Comparison of ENCODE assay signal across 22 cellular contexts in genomic region chr17:15952048-15952532, GRCh38. TPM values are rescaled to one million over a fixed set of nuclear protein-coding genes. Genes with fewer than 3 reads are reported as not detected.
DNase-seq lines count a peak whose midpoint lies in the region; ATAC-seq, FAIRE-seq and TF ChIP-seq lines count a peak whose summit lies in the region.
"Had no signal": no experiment of that assay in that cellular context is flagged by ENCODE, and none has a peak within 500 bp of the region (broad histone marks: within the 10 kb centered on the region; RNA-seq: fewer than 3 reads in every experiment).

No MANE protein-coding gene starts in this region.

- H3K4me3 ChIP-seq in HCT116 (replicated peaks in 1 of 2; ENCODE audit: low read depth in 1 of 2, low read length in 2 of 2) (no peak overlapping the region), K562 (no peak overlapping the region), sigmoid colon (no peak overlapping the region)
- H3K4me3 ChIP-seq: GM12878, GM23248, Peyer's patch, SJCRH30 had no signal

- no peak overlapping the region for H3K4me3 Mint-ChIP-seq in activated CD4-positive, alpha-beta T cell treated with anti-CD3 and anti-CD28 coated beads, Interleukin-2, amount 10 ng/mL, durations not matched to agents 24 days and 14 days
- H3K4me3 Mint-ChIP-seq: H9 had no signal

- DNase-seq in HCT116 (ENCODE audit: low read depth, low spot score): no peak
- peak; percentile 11 for DNase-seq in OCI-M1 (lab: John Stamatoyannopoulos, UW)
- DNase-seq in K562 (ENCODE audit: extremely low read depth in 1 of 4, low spot score in 3 of 4): no peak
- peak; percentile 10 for DNase-seq in sigmoid colon
- no peak for DNase-seq in caudate nucleus (lab: John Stamatoyannopoulos, UW)
- no peak for DNase-seq in activated CD4-positive, alpha-beta T cell treated with anti-CD3 and anti-CD28 coated beads, Interleukin-2, amount 10 ng/mL, durations not matched to agents 24 days and 14 days
- DNase-seq: BE2C, DMS79 treated with DMSO at 0.1 percent for 48 hours, GM23248, H9, Karpas-422, NCI-H1048, NCI-H1436, NCI-H187 treated with DMSO at 0.1 percent for 48 hours, NCI-H2107, NCI-H69, Peyer's patch, T-helper 1 cell had no signal

- BruUV-seq in HCT116 (replicated peaks; lab: Mats Ljungman, UMichigan) (no TSS peak), K562 (replicated peaks; lab: Mats Ljungman, UMichigan) (no TSS peak)

- H3K79me2 ChIP-seq in HCT116 (ENCODE audit: insufficient read depth, low read length): peaks cover 99% of the 10 kb centered on the region
- H3K79me2 ChIP-seq in K562 (ENCODE audit: control insufficient read depth, insufficient read depth, low read length): peaks cover 40% of the 10 kb centered on the region

- TF ChIP-seq RAD21 in HCT116 (IDR thresholded peaks at IDR 0.05; ENCODE audit: low read depth) (no peak), K562 (CRISPR knock-in tag; conservative IDR thresholded peaks at IDR 0.05 in 1 of 2, IDR thresholded peaks at IDR 0.05 in 1 of 2) (no peak)

- peak overlapping the region; percentile 79 for H3K9ac ChIP-seq in HCT116 (ENCODE audit: low read length)
- H3K9ac ChIP-seq in K562 (ENCODE audit: insufficient read depth in 1 of 2, low read depth in 2 of 2, low read length in 2 of 2): no peak overlapping the region; a peak in 1 of 4 replicates
- H3K9ac ChIP-seq: GM23248 had no signal

- ATAC-seq in HCT116 (no peak), K562 (peak; percentile 65), HG03175 (IDR thresholded peaks at IDR 0.05; ENCODE audit: unreplicated experiment) (no peak)

- H3K27me3 Mint-ChIP-seq in activated CD4-positive, alpha-beta T cell treated with anti-CD3 and anti-CD28 coated beads, Interleukin-2, amount 10 ng/mL, durations not matched to agents 24 days and 14 days: peaks cover 38% of the 10 kb centered on the region

- H3K9me1 ChIP-seq in K562 (ENCODE audit: control insufficient read depth, insufficient read depth, low read length): no peaks in the 10 kb centered on the region

- RAD21 ChIA-PET in HCT116 (lab: Charles Lee; ENCODE audit: low non-redundant PET in 1 of 2, low total read pairs in 2 of 2, uncharacterized antibody in 2 of 2, unreplicated experiment in 2 of 2): interaction anchor here in 1 of 2 experiments (0.5 to 0.6 kb wide), 2 partner anchors 12 to 47 kb away, joined by 3 to 5 read pairs; no protein-coding TSS in a partner anchor

- peaks cover 0 to 12% of the 10 kb centered on the region in 2 experiments; a peak in 1 of 4 replicates for H3K36me3 ChIP-seq in HCT116 (ENCODE audit: control insufficient read depth in 1 of 2, insufficient read depth in 2 of 2, low read length in 2 of 2)
- H3K36me3 ChIP-seq in K562 (ENCODE audit: control insufficient read depth, insufficient read depth, low read length): peaks cover 7% of the 10 kb centered on the region; the same call in 2 of the 3 replicates
- H3K36me3 ChIP-seq in sigmoid colon: no peaks in the 10 kb centered on the region
- H3K36me3 ChIP-seq: BE2C, Peyer's patch, SJCRH30 had no signal

- intact Hi-C loops in HCT116 (cut with micrococcal nuclease): no loop called here
- intact Hi-C loops in K562 (cut with micrococcal nuclease): no loop called here
- intact Hi-C loops in sigmoid colon (cut with DNase I): no loop called here
- intact Hi-C loops in activated CD4-positive, alpha-beta T cell treated with anti-CD3 and anti-CD28 coated beads, Interleukin-2, amount 10 ng/mL, durations not matched to agents 24 days and 14 days (cut with micrococcal nuclease): no loop called here

- H2AFZ ChIP-seq in HCT116 (ENCODE audit: low read depth, low read length, poor library complexity, severe bottlenecking) (no peak overlapping the region), K562 (ENCODE audit: low read depth, low read length) (no peak overlapping the region)
- H2AFZ ChIP-seq: GM23248 had no signal

- peaks cover under 1% of the 10 kb centered on the region for H3K36me3 Mint-ChIP-seq in activated CD4-positive, alpha-beta T cell treated with anti-CD3 and anti-CD28 coated beads, Interleukin-2, amount 10 ng/mL, durations not matched to agents 24 days and 14 days (ENCODE audit: low read depth)

- H3K9me2 ChIP-seq in HCT116 (ENCODE audit: insufficient read depth): no peaks in the 10 kb centered on the region

- FAIRE-seq in K562 (lab: Jason Lieb, UNC): peak; percentile 26
- FAIRE-seq: GM12878, HTR-8/SVneo had no signal

- TF ChIP-seq POLR2A in HCT116 (IDR thresholded peaks at IDR 0.05; ENCODE audit: borderline replicate concordance, extremely low read depth, insufficient read depth, insufficient read length) (no peak), K562 (conservative IDR thresholded peaks at IDR 0.05) (no peak), sigmoid colon (IDR thresholded peaks at IDR 0.05) (no peak)

- POLR2A ChIA-PET in HCT116 (lab: Charles Lee) (interaction anchor here (2.1 kb wide), 1 partner anchor 7 kb away, joined by 5 read pairs; the partner anchor contains the start of gene ADORA2B), K562 (lab: Yijun Ruan, JAX) (no interaction called here)

- WGBS in K562 (ENCODE audit: insufficient coverage, low coverage, missing lambda C conversion rate): 28% methylated on average over 7 of the region's 7 CpGs
- WGBS in sigmoid colon, 2 donors: 12 to 74% methylated on average over 7 of the region's 7 CpGs

- no peaks in the 10 kb centered on the region for H3K9me3 Mint-ChIP-seq in activated CD4-positive, alpha-beta T cell treated with anti-CD3 and anti-CD28 coated beads, Interleukin-2, amount 10 ng/mL, durations not matched to agents 24 days and 14 days
- H3K9me3 Mint-ChIP-seq: H9 had no signal

- peaks cover 4% of the 10 kb centered on the region for H3K4me1 Mint-ChIP-seq in activated CD4-positive, alpha-beta T cell treated with anti-CD3 and anti-CD28 coated beads, Interleukin-2, amount 10 ng/mL, durations not matched to agents 24 days and 14 days

- H3K9me3 ChIP-seq in HCT116 (ENCODE audit: control insufficient read depth in 1 of 2, insufficient read depth in 1 of 2, low read depth in 1 of 2, low read length in 2 of 2) (no peaks in the 10 kb centered on the region), K562 (replicated peaks; ENCODE audit: control insufficient read depth, insufficient read depth, low read depth, low read length) (no peaks in the 10 kb centered on the region), sigmoid colon (no peaks in the 10 kb centered on the region)
- H3K9me3 ChIP-seq: BE2C, Peyer's patch, SJCRH30 had no signal

- CTCF ChIA-PET in HCT116 (lab: Charles Lee) (no interaction called here), K562 (lab: Yijun Ruan, JAX; ENCODE audit: low intra/inter-chr PET ratio) (no interaction called here)

- H3K4me1 ChIP-seq in HCT116 (ENCODE audit: control insufficient read depth in 1 of 2, insufficient read depth in 2 of 2, low read length in 2 of 2) (peaks cover 65 to 92% of the 10 kb centered on the region in 2 experiments), K562 (replicated peaks in 1 of 2; ENCODE audit: control insufficient read depth in 2 of 2, insufficient read depth in 2 of 2, low read length in 2 of 2) (peaks cover 24 to 44% of the 10 kb centered on the region in 2 experiments), sigmoid colon (peaks cover 0 to 15% (median 3%) of the 10 kb centered on the region in 4 donors)
- H3K4me1 ChIP-seq: BE2C had no signal

- no peak for TF ChIP-seq CTCF in HCT116 (IDR thresholded peaks at IDR 0.05 in 2 of 3, conservative IDR thresholded peaks at IDR 0.05 in 1 of 3; ENCODE audit: borderline replicate concordance in 1 of 3, insufficient read depth in 1 of 3, low read depth in 2 of 3, low read length in 2 of 3)
- no peak for TF ChIP-seq CTCF in K562 (IDR thresholded peaks at IDR 0.05 in 2 of 3, conservative IDR thresholded peaks at IDR 0.05 in 1 of 3; ENCODE audit: insufficient read depth in 2 of 3, low read depth in 1 of 3, low read length in 3 of 3)
- no peak for TF ChIP-seq CTCF in sigmoid colon (IDR thresholded peaks at IDR 0.05)

- TF ChIP-seq EP300 in K562 (IDR thresholded peaks at IDR 0.05; ENCODE audit: low read length): no peak
- TF ChIP-seq EP300 in sigmoid colon (IDR thresholded peaks at IDR 0.05): no peak

- in situ Hi-C loops in K562 (cut with MboI): loop anchor here (25.0 kb wide), 1 partner anchor 690 kb away; the partner anchor contains the start of gene PMP22

- H4K20me1 ChIP-seq in HCT116 (ENCODE audit: insufficient read depth) (no peaks in the 10 kb centered on the region), K562 (replicated peaks; ENCODE audit: control insufficient read depth, insufficient read depth, low read length) (peaks cover 5% of the 10 kb centered on the region; the same call in 1 of the 2 replicates)

- H3K4me2 ChIP-seq in HCT116 (ENCODE audit: low read length): peak overlapping the region; percentile 80; the same call in 1 of the 2 replicates
- H3K4me2 ChIP-seq in K562 (ENCODE audit: insufficient read depth, low read length): no peak overlapping the region

- H3K27ac ChIP-seq in HCT116 (ENCODE audit: low read depth, low read length) (peak overlapping the region; percentile 51), K562 (ENCODE audit: extremely low read depth, low read depth, low read length) (no peak overlapping the region), sigmoid colon (no peak overlapping the region), caudate nucleus (ENCODE audit: low read depth, low read length) (no peak overlapping the region)
- H3K27ac ChIP-seq: GM23248, SJCRH30 had no signal

- H3K27ac Mint-ChIP-seq in activated CD4-positive, alpha-beta T cell treated with anti-CD3 and anti-CD28 coated beads, Interleukin-2, amount 10 ng/mL, durations not matched to agents 24 days and 14 days: no peak overlapping the region

- H3K27me3 ChIP-seq in HCT116 (ENCODE audit: insufficient read depth, low read length) (no peaks in the 10 kb centered on the region), K562 (ENCODE audit: control insufficient read depth in 2 of 2, insufficient read depth in 2 of 2, low read length in 2 of 2) (no peaks in the 10 kb centered on the region), sigmoid colon (no peaks in the 10 kb centered on the region)
- H3K27me3 ChIP-seq: BE2C, Peyer's patch, SJCRH30 had no signal

RNA-seq across cellular contexts. Expression of gene ADORA2B, which starts 7.2 kb away (rescaled TPM):
- total RNA-seq in HCT116 (2021; ENCODE audit: unreplicated experiment) (47.5 TPM), K562 (2014; rRNA removed) (10.5 and 15.7 TPM in 2 replicates), K562 (2014; rRNA removed; fragmentation: Illumina TruSeq; extraction: Trizol) (9.4 and 10.8 TPM in 2 replicates), K562 (2015; rRNA removed; fragmentation: Illumina TruSeq; extraction: Trizol) (7.9 and 9.0 TPM in 2 replicates), K562 (2021) (10.7 and 12.2 TPM in 2 replicates), sigmoid colon (1 to 10 TPM; 2.2 to 5.4 (median 3.9) TPM)
- 46.0 and 48.3 TPM in 2 replicates for polyA plus RNA-seq in HCT116 (2012)
- total RNA-seq in K562 (2011; cell fraction: chromatin; rRNA removed; ENCODE audit: low replicate concordance): 21.3 and 28.9 TPM in 2 replicates
- total RNA-seq in K562 (2011; cell fraction: nucleolus; rRNA removed): 24.9 and 28.0 TPM in 2 replicates
- total RNA-seq in K562 (2011; cell fraction: nucleoplasm; rRNA removed): 20.6 and 25.3 TPM in 2 replicates
- polyA plus RNA-seq in K562 (2011; rRNA removed) (13.7 and 16.6 TPM in 2 replicates), K562 (2014; fragmentation: Illumina TruSeq; extraction: Trizol) (9.2 and 10.5 TPM in 2 replicates), K562 (2014; fragmentation: Nextera tagmentation; extraction: Ambion mirVana) (1 to 10 TPM; 6.4 to 9.2 TPM), K562 (2014; rRNA removed) (12.7 and 13.7 TPM in 2 replicates), sigmoid colon (10 to 100 TPM in 2 of 3 donors, 1 to 10 TPM in 1; 9.9 to 21.4 (median 12.0) TPM)
- polyA plus RNA-seq in K562 (2011; cell fraction: cytosol; rRNA removed): 18.2 and 33.7 TPM in 2 replicates
- 7.3 and 8.3 TPM in 2 replicates for polyA plus RNA-seq in K562 (2011; cell fraction: nucleus; rRNA removed)
- 7.2 and 8.8 TPM in 2 replicates for polyA plus RNA-seq in K562 (2012)
- 12.5 and 14.5 TPM in 2 replicates for polyA minus RNA-seq in K562 (2011; rRNA and poly(A)+ RNA removed)
- polyA minus RNA-seq in K562 (2011; cell fraction: cytosol; rRNA and poly(A)+ RNA removed): 8.0 and 10.0 TPM in 2 replicates
- polyA minus RNA-seq in K562 (2011; cell fraction: nucleus; rRNA and poly(A)+ RNA removed): 5.8 and 9.1 TPM in 2 replicates
- total RNA-seq in activated CD4-positive, alpha-beta T cell treated with anti-CD3 and anti-CD28 coated beads, Interleukin-2, amount 10 ng/mL, durations not matched to agents 24 days and 14 days: 1.9 and 3.1 TPM in 2 replicates

RNA-seq across cellular contexts. Expression of gene ZSWIM7, which starts 47.4 kb away (rescaled TPM):
- total RNA-seq in HCT116 (2021; ENCODE audit: unreplicated experiment) (33.5 TPM), K562 (2014; rRNA removed) (15.1 and 15.3 TPM in 2 replicates), K562 (2014; rRNA removed; fragmentation: Illumina TruSeq; extraction: Trizol) (9.8 and 11.0 TPM in 2 replicates), K562 (2015; rRNA removed; fragmentation: Illumina TruSeq; extraction: Trizol) (7.9 and 9.5 TPM in 2 replicates), K562 (2021) (6.8 and 9.0 TPM in 2 replicates), sigmoid colon (10 to 100 TPM; 13.0 to 25.8 (median 18.3) TPM)
- polyA plus RNA-seq in HCT116 (2012): 29.3 and 36.6 TPM in 2 replicates
- 7.0 and 12.4 TPM in 2 replicates for total RNA-seq in K562 (2011; cell fraction: chromatin; rRNA removed; ENCODE audit: low replicate concordance)
- total RNA-seq in K562 (2011; cell fraction: nucleolus; rRNA removed): 3.3 and 4.0 TPM in 2 replicates
- 4.5 and 7.0 TPM in 2 replicates for total RNA-seq in K562 (2011; cell fraction: nucleoplasm; rRNA removed)
- polyA plus RNA-seq in K562 (2011; rRNA removed) (17.2 and 18.7 TPM in 2 replicates), K562 (2014; fragmentation: Illumina TruSeq; extraction: Trizol) (7.4 and 10.0 TPM in 2 replicates), K562 (2014; fragmentation: Nextera tagmentation; extraction: Ambion mirVana) (1 to 10 TPM; 5.9 to 8.0 TPM), K562 (2014; rRNA removed) (15.5 and 22.7 TPM in 2 replicates), sigmoid colon (10 to 100 TPM; 35.0 to 55.5 (median 46.2) TPM)
- 12.4 and 15.1 TPM in 2 replicates for polyA plus RNA-seq in K562 (2011; cell fraction: cytosol; rRNA removed)
- 12.1 and 12.3 TPM in 2 replicates for polyA plus RNA-seq in K562 (2011; cell fraction: nucleus; rRNA removed)
- 10.6 and 12.0 TPM in 2 replicates for polyA plus RNA-seq in K562 (2012)
- 8.1 and 10.3 TPM in 2 replicates for polyA minus RNA-seq in K562 (2011; rRNA and poly(A)+ RNA removed)
- polyA minus RNA-seq in K562 (2011; cell fraction: cytosol; rRNA and poly(A)+ RNA removed): 3.0 and 4.1 TPM in 2 replicates
- polyA minus RNA-seq in K562 (2011; cell fraction: nucleus; rRNA and poly(A)+ RNA removed): 1.9 and 3.2 TPM in 2 replicates
- 10.1 and 11.0 TPM in 2 replicates for total RNA-seq in activated CD4-positive, alpha-beta T cell treated with anti-CD3 and anti-CD28 coated beads, Interleukin-2, amount 10 ng/mL, durations not matched to agents 24 days and 14 days

RNA-seq across cellular contexts. Expression of gene TTC19, which starts 47.5 kb away (rescaled TPM):
- 61.3 TPM for total RNA-seq in HCT116 (2021; ENCODE audit: unreplicated experiment)
- polyA plus RNA-seq in HCT116 (2012): 34.5 and 41.1 TPM in 2 replicates
- total RNA-seq in K562 (2011; cell fraction: chromatin; rRNA removed; ENCODE audit: low replicate concordance): 24.1 and 46.0 TPM in 2 replicates
- total RNA-seq in K562 (2011; cell fraction: nucleolus; rRNA removed): 21.0 and 27.5 TPM in 2 replicates
- total RNA-seq in K562 (2011; cell fraction: nucleoplasm; rRNA removed): 32.6 and 47.8 TPM in 2 replicates
- 42.0 and 60.8 TPM in 2 replicates for total RNA-seq in K562 (2014; rRNA removed)
- 26.5 and 30.1 TPM in 2 replicates for total RNA-seq in K562 (2014; rRNA removed; fragmentation: Illumina TruSeq; extraction: Trizol)
- 19.1 and 20.3 TPM in 2 replicates for total RNA-seq in K562 (2015; rRNA removed; fragmentation: Illumina TruSeq; extraction: Trizol)
- 23.8 and 25.6 TPM in 2 replicates for total RNA-seq in K562 (2021)
- 6.3 and 8.1 TPM in 2 replicates for polyA plus RNA-seq in K562 (2011; rRNA removed)
- polyA plus RNA-seq in K562 (2011; cell fraction: cytosol; rRNA removed): 5.9 and 11.5 TPM in 2 replicates
- polyA plus RNA-seq in K562 (2011; cell fraction: nucleus; rRNA removed): 10.5 and 11.8 TPM in 2 replicates
- 19.6 and 25.0 TPM in 2 replicates for polyA plus RNA-seq in K562 (2012)
- polyA plus RNA-seq in K562 (2014; fragmentation: Illumina TruSeq; extraction: Trizol): 24.6 and 27.6 TPM in 2 replicates
- polyA plus RNA-seq in K562 (2014; fragmentation: Nextera tagmentation; extraction: Ambion mirVana): 10 to 100 TPM in 1 of 2 experiments, 1 to 10 TPM in 1; 8.9 to 10.5 TPM
- polyA plus RNA-seq in K562 (2014; rRNA removed): 16.1 and 25.3 TPM in 2 replicates
- polyA minus RNA-seq in K562 (2011; rRNA and poly(A)+ RNA removed): 11.0 and 13.2 TPM in 2 replicates
- 12.8 and 13.1 TPM in 2 replicates for polyA minus RNA-seq in K562 (2011; cell fraction: cytosol; rRNA and poly(A)+ RNA removed)
- 22.3 and 23.7 TPM in 2 replicates for polyA minus RNA-seq in K562 (2011; cell fraction: nucleus; rRNA and poly(A)+ RNA removed)
- 10 to 100 TPM; 41.0 to 59.1 (median 42.8) TPM for total RNA-seq in sigmoid colon
- polyA plus RNA-seq in sigmoid colon: 10 to 100 TPM; 24.6 to 33.5 (median 32.3) TPM
- 35.3 and 38.9 TPM in 2 replicates for total RNA-seq in activated CD4-positive, alpha-beta T cell treated with anti-CD3 and anti-CD28 coated beads, Interleukin-2, amount 10 ng/mL, durations not matched to agents 24 days and 14 days

Comparison
In these comparisons a context has a peak if more than half of its experiments do, and no peak if none do; other contexts are left out.
1. DNase-seq: peak in OCI-M1 (single experiment) and sigmoid colon (single experiment); none in HCT116 (single experiment), K562 (0 of 4), caudate nucleus (0 of 61) and activated CD4-positive, alpha-beta T cell treated with anti-CD3 and anti-CD28 coated beads, Interleukin-2, amount 10 ng/mL, durations not matched to agents 24 days and 14 days (single experiment).